Comparison of ENCODE assay signal across 22 cellular contexts in the genomic region with DNA sequence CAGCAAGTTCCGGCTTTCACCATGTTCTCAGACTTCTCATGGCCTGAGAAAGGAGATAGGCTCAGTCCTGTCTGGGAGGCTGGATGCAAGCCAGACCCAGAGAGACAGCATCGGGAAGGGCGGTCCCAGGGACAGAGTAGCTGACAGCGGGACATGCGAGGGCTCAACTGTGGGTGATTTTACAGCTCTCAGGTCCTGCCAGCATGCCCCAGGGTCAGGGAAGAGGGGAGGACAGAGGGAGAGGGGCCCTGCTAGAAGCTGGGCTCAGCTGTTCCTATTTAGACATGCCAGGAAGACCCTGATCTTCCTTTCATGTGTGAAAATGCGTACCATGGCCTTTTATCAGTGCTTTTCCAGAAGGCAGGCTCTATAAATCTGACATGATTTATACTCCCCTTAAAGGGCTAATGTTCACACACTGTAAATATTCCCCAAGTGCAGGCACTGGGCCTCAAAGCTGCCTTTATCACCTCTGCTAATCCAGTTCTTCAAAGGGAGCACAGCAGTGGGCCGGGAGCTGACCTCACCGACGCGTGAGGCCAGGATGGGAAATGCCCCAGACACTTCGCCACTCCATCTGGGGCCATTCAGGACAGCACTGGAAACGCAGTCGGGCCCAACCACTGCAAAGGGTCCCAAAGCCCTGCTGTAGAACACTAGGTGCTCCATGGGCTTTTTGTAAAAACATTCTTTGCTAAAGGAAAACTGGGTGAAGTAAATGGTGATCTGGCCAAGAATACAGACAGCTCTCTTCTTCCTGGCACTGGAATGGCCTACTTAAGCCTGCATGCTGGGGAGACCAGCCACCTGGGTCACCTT.
DNase-seq lines count a peak whose midpoint lies in the region; ATAC-seq, FAIRE-seq and TF ChIP-seq lines count a peak whose summit lies in the region.
"Had no signal": no experiment of that assay in that cellular context is flagged by ENCODE, and none has a peak within 500 bp of the region (broad histone marks: within the 10 kb centered on the region; RNA-seq: fewer than 3 reads in every experiment).

No MANE protein-coding gene starts in this region.

- in situ Hi-C loops in K562 (cut with MboI): loop anchor here (10.0 kb wide), 1 partner anchor 370 kb away; no protein-coding TSS in a partner anchor

- H3K9me1 ChIP-seq in K562 (ENCODE audit: control insufficient read depth, insufficient read depth, low read length): no peaks in the 10 kb centered on the region

- CTCF ChIA-PET in K562 (lab: Yijun Ruan, JAX; ENCODE audit: low intra/inter-chr PET ratio): no interaction called here

- no peaks in the 10 kb centered on the region for H3K36me3 ChIP-seq in K562 (ENCODE audit: control insufficient read depth, insufficient read depth, low read length)
- H3K36me3 ChIP-seq: breast epithelium, left lung, neutrophil, stomach, transverse colon had no signal

- peak; percentile 13 for DNase-seq in NCI-H146 (lab: John Stamatoyannopoulos, UW)
- DNase-seq in NCI-H146 treated with DMSO at 0.1 percent for 48 hours (lab: John Stamatoyannopoulos, UW; ENCODE audit: unreplicated experiment): no peak
- DNase-seq in K562 (ENCODE audit: extremely low read depth in 1 of 4, low spot score in 3 of 4): no peak
- peak; percentile 48 for DNase-seq in left kidney (ENCODE audit: low read depth, low spot score)
- no peak for DNase-seq in stimulated activated effector memory CD8-positive, alpha-beta T cell treated with anti-CD3 and anti-CD28 coated beads, Interleukin-12 subunit alpha, Interleukin-12 subunit beta, amount 100 ng/mL, for 72 hours (ENCODE audit: low spot score in 2 of 2)
- DNase-seq in stimulated activated naive B cell treated with anti-CD40 and anti-IgM and Interleukin-4, amounts not matched to agents 10 μg/mL and 1 μg/mL and 100 μg/mL, for 72 hours: no peak
- DNase-seq in glomerular visceral epithelial cell (ENCODE audit: extremely low spot score): no peak
- DNase-seq: 8988T; activated CD4-positive, CD25-positive, alpha-beta regulatory T cell treated with anti-CD3 and anti-CD28 coated beads, Interleukin-2, amount 50 U/mL, for 72 hours; activated CD8-positive, alpha-beta T cell treated with anti-CD3 and anti-CD28 coated beads, Interleukin-2, amount 10 ng/mL, durations not matched to agents 7 days and 5 days; activated naive CD4-positive, alpha-beta T cell; amniotic stem cell; KBM-7; left lung; mucosa of descending colon; NCI-H526 treated with DMSO at 0.1 percent for 48 hours; small intestine; stomach; transverse colon had no signal

- intact Hi-C loops in K562 (cut with micrococcal nuclease): no loop called here

- no peak overlapping the region for H3K4me3 Mint-ChIP-seq in stimulated activated effector memory CD8-positive, alpha-beta T cell treated with anti-CD3 and anti-CD28 coated beads, Interleukin-12 subunit alpha, Interleukin-12 subunit beta, amount 100 ng/mL, for 72 hours
- H3K4me3 Mint-ChIP-seq in stimulated activated naive B cell treated with anti-CD40 and anti-IgM and Interleukin-4, amounts not matched to agents 10 μg/mL and 1 μg/mL and 100 μg/mL, for 72 hours: no peak overlapping the region
- H3K4me3 Mint-ChIP-seq: activated CD8-positive, alpha-beta T cell treated with anti-CD3 and anti-CD28 coated beads, Interleukin-2, amount 10 ng/mL, durations not matched to agents 7 days and 5 days had no signal

- H3K9me3 ChIP-seq in K562 (replicated peaks; ENCODE audit: control insufficient read depth, insufficient read depth, low read depth, low read length): no peaks in the 10 kb centered on the region
- H3K9me3 ChIP-seq: breast epithelium, left lung, mucosa of descending colon, neutrophil, stomach, transverse colon had no signal

- H3K27ac ChIP-seq in K562 (ENCODE audit: extremely low read depth, low read depth, low read length): no peak overlapping the region
- H3K27ac ChIP-seq: breast epithelium, left lung, neutrophil, stomach, transverse colon had no signal

- H3K9ac ChIP-seq in K562 (ENCODE audit: insufficient read depth in 1 of 2, low read depth in 2 of 2, low read length in 2 of 2): no peak overlapping the region

- 0% methylated on average over 11 of the region's 13 CpGs for WGBS in K562 (ENCODE audit: insufficient coverage, low coverage, missing lambda C conversion rate)

- H3K4me3 ChIP-seq in K562: no peak overlapping the region
- H3K4me3 ChIP-seq: breast epithelium, left lung, mucosa of descending colon, stomach, transverse colon had no signal

- POLR2A ChIA-PET in K562 (lab: Yijun Ruan, JAX): no interaction called here

- H3K27me3 ChIP-seq in K562 (ENCODE audit: control insufficient read depth in 2 of 2, insufficient read depth in 2 of 2, low read length in 2 of 2): peaks cover 0 to 13% of the 10 kb centered on the region in 2 experiments; a peak in 2 of 5 replicates
- H3K27me3 ChIP-seq: breast epithelium, transverse colon had no signal

- ATAC-seq in K562 (no peak), GM21528 (IDR thresholded peaks at IDR 0.05; ENCODE audit: low FRiP score, unreplicated experiment) (no peak)
- peak; percentile 28 for ATAC-seq in stimulated activated effector memory CD8-positive, alpha-beta T cell treated with anti-CD3 and anti-CD28 coated beads, Interleukin-12 subunit alpha, Interleukin-12 subunit beta, amount 100 ng/mL, for 72 hours
- ATAC-seq in stimulated activated naive B cell treated with anti-CD40 and anti-IgM and Interleukin-4, amounts not matched to agents 10 μg/mL and 1 μg/mL and 100 μg/mL, for 72 hours (replicated peaks): no peak
- ATAC-seq: activated CD8-positive, alpha-beta T cell treated with anti-CD3 and anti-CD28 coated beads, Interleukin-2, amount 10 ng/mL, durations not matched to agents 7 days and 5 days; left lung; mucosa of descending colon had no signal

- no peak for TF ChIP-seq RAD21 in K562 (CRISPR knock-in tag; conservative IDR thresholded peaks at IDR 0.05 in 1 of 2, IDR thresholded peaks at IDR 0.05 in 1 of 2)

- no peaks in the 10 kb centered on the region for H3K4me1 ChIP-seq in K562 (replicated peaks in 1 of 2; ENCODE audit: control insufficient read depth in 2 of 2, insufficient read depth in 2 of 2, low read length in 2 of 2)
- H3K4me1 ChIP-seq: left lung had no signal

- FAIRE-seq in K562 (lab: Jason Lieb, UNC): no peak
- FAIRE-seq: small intestine had no signal

- no peaks in the 10 kb centered on the region for H3K4me1 Mint-ChIP-seq in stimulated activated effector memory CD8-positive, alpha-beta T cell treated with anti-CD3 and anti-CD28 coated beads, Interleukin-12 subunit alpha, Interleukin-12 subunit beta, amount 100 ng/mL, for 72 hours
- no peaks in the 10 kb centered on the region for H3K4me1 Mint-ChIP-seq in stimulated activated naive B cell treated with anti-CD40 and anti-IgM and Interleukin-4, amounts not matched to agents 10 μg/mL and 1 μg/mL and 100 μg/mL, for 72 hours

- no peaks in the 10 kb centered on the region for H4K20me1 ChIP-seq in K562 (replicated peaks; ENCODE audit: control insufficient read depth, insufficient read depth, low read length)

- H3K27me3 Mint-ChIP-seq in stimulated activated naive B cell treated with anti-CD40 and anti-IgM and Interleukin-4, amounts not matched to agents 10 μg/mL and 1 μg/mL and 100 μg/mL, for 72 hours: peaks cover 13 to 16% of the 10 kb centered on the region in 2 donors

- no peak for TF ChIP-seq POLR2A in K562 (conservative IDR thresholded peaks at IDR 0.05)

- no peak for TF ChIP-seq CTCF in K562 (IDR thresholded peaks at IDR 0.05 in 2 of 3, conservative IDR thresholded peaks at IDR 0.05 in 1 of 3; ENCODE audit: insufficient read depth in 2 of 3, low read depth in 1 of 3, low read length in 3 of 3)

- peaks cover 5% of the 10 kb centered on the region for H3K36me3 Mint-ChIP-seq in stimulated activated effector memory CD8-positive, alpha-beta T cell treated with anti-CD3 and anti-CD28 coated beads, Interleukin-12 subunit alpha, Interleukin-12 subunit beta, amount 100 ng/mL, for 72 hours
- no peaks in the 10 kb centered on the region for H3K36me3 Mint-ChIP-seq in stimulated activated naive B cell treated with anti-CD40 and anti-IgM and Interleukin-4, amounts not matched to agents 10 μg/mL and 1 μg/mL and 100 μg/mL, for 72 hours

- H3K9me3 Mint-ChIP-seq in stimulated activated effector memory CD8-positive, alpha-beta T cell treated with anti-CD3 and anti-CD28 coated beads, Interleukin-12 subunit alpha, Interleukin-12 subunit beta, amount 100 ng/mL, for 72 hours: no peaks in the 10 kb centered on the region
- H3K9me3 Mint-ChIP-seq in stimulated activated naive B cell treated with anti-CD40 and anti-IgM and Interleukin-4, amounts not matched to agents 10 μg/mL and 1 μg/mL and 100 μg/mL, for 72 hours: no peaks in the 10 kb centered on the region

- BruUV-seq in K562 (replicated peaks; lab: Mats Ljungman, UMichigan): no TSS peak

- TF ChIP-seq EP300 in K562 (IDR thresholded peaks at IDR 0.05; ENCODE audit: low read length): no peak

- no peak overlapping the region for H3K27ac Mint-ChIP-seq in stimulated activated effector memory CD8-positive, alpha-beta T cell treated with anti-CD3 and anti-CD28 coated beads, Interleukin-12 subunit alpha, Interleukin-12 subunit beta, amount 100 ng/mL, for 72 hours
- H3K27ac Mint-ChIP-seq in stimulated activated naive B cell treated with anti-CD40 and anti-IgM and Interleukin-4, amounts not matched to agents 10 μg/mL and 1 μg/mL and 100 μg/mL, for 72 hours: no peak overlapping the region
- H3K27ac Mint-ChIP-seq: activated CD8-positive, alpha-beta T cell treated with anti-CD3 and anti-CD28 coated beads, Interleukin-2, amount 10 ng/mL, durations not matched to agents 7 days and 5 days had no signal

- H3K79me2 ChIP-seq in K562 (ENCODE audit: control insufficient read depth, insufficient read depth, low read length): no peaks in the 10 kb centered on the region

- no peak overlapping the region for H2AFZ ChIP-seq in K562 (ENCODE audit: low read depth, low read length)

- H3K4me2 ChIP-seq in K562 (ENCODE audit: insufficient read depth, low read length): no peak overlapping the region

TF ChIP-seq in K562, 482 proteins besides CTCF, POLR2A, EP300 and RAD21 (continues in another document):
- TF ChIP-seq MBD2 (IDR thresholded peaks at IDR 0.05; ENCODE audit: borderline replicate concordance, low read depth): no peak
- TF ChIP-seq, protein P1, sequence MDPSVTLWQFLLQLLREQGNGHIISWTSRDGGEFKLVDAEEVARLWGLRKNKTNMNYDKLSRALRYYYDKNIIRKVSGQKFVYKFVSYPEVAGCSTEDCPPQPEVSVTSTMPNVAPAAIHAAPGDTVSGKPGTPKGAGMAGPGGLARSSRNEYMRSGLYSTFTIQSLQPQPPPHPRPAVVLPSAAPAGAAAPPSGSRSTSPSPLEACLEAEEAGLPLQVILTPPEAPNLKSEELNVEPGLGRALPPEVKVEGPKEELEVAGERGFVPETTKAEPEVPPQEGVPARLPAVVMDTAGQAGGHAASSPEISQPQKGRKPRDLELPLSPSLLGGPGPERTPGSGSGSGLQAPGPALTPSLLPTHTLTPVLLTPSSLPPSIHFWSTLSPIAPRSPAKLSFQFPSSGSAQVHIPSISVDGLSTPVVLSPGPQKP (CRISPR knock-in tag; IDR thresholded peaks at IDR 0.05): no peak

Comparison
In these comparisons a context has a peak if more than half of its experiments do, and no peak if none do; other contexts are left out.
1. DNase-seq: peak in NCI-H146 (single experiment) and left kidney (single experiment); none in NCI-H146 treated with DMSO at 0.1 percent for 48 hours (single experiment), K562 (0 of 4), stimulated activated effector memory CD8-positive, alpha-beta T cell treated with anti-CD3 and anti-CD28 coated beads, Interleukin-12 subunit alpha, Interleukin-12 subunit beta, amount 100 ng/mL, for 72 hours (0 of 2), stimulated activated naive B cell treated with anti-CD40 and anti-IgM and Interleukin-4, amounts not matched to agents 10 μg/mL and 1 μg/mL and 100 μg/mL, for 72 hours (single experiment) and glomerular visceral epithelial cell (single experiment).